Comparison of ENCODE assay signal across 18 cellular contexts in genomic region chr17:263271-263670, GRCh38.
"Had no signal": no experiment of that assay in that cellular context is flagged by ENCODE, and none has a peak within 500 bp of the region (broad histone marks: within the 10 kb centered on the region; RNA-seq: fewer than 3 reads in every experiment).

No MANE protein-coding gene starts in this region.

- H3K9me3 ChIP-seq: adrenal gland, right atrium auricular region, SK-N-SH, tibial artery had no signal

- H3K36me3 Mint-ChIP-seq: natural killer cell had no signal

- H3K4me1 ChIP-seq: adrenal gland had no signal

- H3K27me3 Mint-ChIP-seq: progenitor cell of endocrine pancreas had no signal

- H3K27ac Mint-ChIP-seq: activated CD8-positive, alpha-beta T cell treated with anti-CD3 and anti-CD28 coated beads, Interleukin-2, amount 10 ng/mL, durations not matched to agents 7 days and 5 days; activated T-helper 2 cell treated with anti-CD3 and anti-CD28 coated beads, Interferon-gamma antibody, Interleukin-2, Interleukin-4, amounts not matched to agents 10 μg/mL and 5 μg/mL and 100 μg/mL, durations not matched to agents 14 hours and 24 hours and 36 hours; natural killer cell; progenitor cell of endocrine pancreas had no signal

- DNase-seq: activated CD4-positive, alpha-beta T cell treated with anti-CD3 and anti-CD28 coated beads for 4 hours; activated CD8-positive, alpha-beta T cell treated with anti-CD3 and anti-CD28 coated beads, Interleukin-2, amount 10 ng/mL, durations not matched to agents 7 days and 5 days; activated naive CD4-positive, alpha-beta T cell treated with anti-CD3 and anti-CD28 coated beads, Interleukin-2, amount 50 U/mL, for 16 hours; activated T-cell treated with anti-CD3 and anti-CD28 coated beads for 4 hours; caudate nucleus; hippocampal formation; left ventricle myocardium superior; mesendoderm; natural killer cell; SHP77; SK-N-SH; T-helper 1 cell had no signal

- ATAC-seq: activated CD8-positive, alpha-beta T cell treated with anti-CD3 and anti-CD28 coated beads, Interleukin-2, amount 10 ng/mL, durations not matched to agents 7 days and 5 days; esophagus mucosa; left ventricle myocardium superior; natural killer cell had no signal

- H3K36me3 ChIP-seq: right atrium auricular region had no signal

- H3K4me3 ChIP-seq: adrenal gland, right atrium auricular region, tibial artery had no signal

- H3K27me3 ChIP-seq: adrenal gland, right atrium auricular region had no signal

- H3K9me3 Mint-ChIP-seq: activated T-helper 2 cell treated with anti-CD3 and anti-CD28 coated beads, Interferon-gamma antibody, Interleukin-2, Interleukin-4, amounts not matched to agents 10 μg/mL and 5 μg/mL and 100 μg/mL, durations not matched to agents 14 hours and 24 hours and 36 hours; natural killer cell had no signal

- H3K4me3 Mint-ChIP-seq: activated CD8-positive, alpha-beta T cell treated with anti-CD3 and anti-CD28 coated beads, Interleukin-2, amount 10 ng/mL, durations not matched to agents 7 days and 5 days; natural killer cell had no signal

- H3K27ac ChIP-seq: adrenal gland, right atrium auricular region, tibial artery had no signal
